In the genomic region with DNA sequence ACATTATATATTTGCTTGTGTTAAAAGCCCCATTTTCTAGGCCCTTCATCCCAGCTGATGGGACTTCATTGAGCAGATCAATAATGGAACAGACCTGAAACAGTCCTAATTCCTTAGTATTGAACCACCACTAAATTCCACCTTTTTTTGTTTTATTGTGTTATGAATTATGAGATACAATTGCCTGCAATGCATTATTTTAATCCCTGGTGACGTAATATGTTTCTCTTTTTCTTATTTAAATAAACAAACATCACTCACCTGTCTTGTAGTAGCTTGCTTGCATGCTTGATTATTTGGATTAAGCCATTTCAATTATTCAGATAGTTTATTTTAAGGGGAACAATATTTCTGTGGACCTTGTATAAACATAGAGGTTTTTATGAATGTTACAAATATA, we compare ENCODE assay signal across 8 cellular contexts. TPM values are rescaled to one million over a fixed set of nuclear protein-coding genes. Genes with fewer than 3 reads are reported as not detected.
"Had no signal": no experiment of that assay in that cellular context is flagged by ENCODE, and none has a peak within 500 bp of the region (broad histone marks: within the 10 kb centered on the region; RNA-seq: fewer than 3 reads in every experiment).

No MANE protein-coding gene starts in this region.

- DNase-seq: GDM1, GF-D8 had no signal

- H3K4me3 ChIP-seq: GM12878 had no signal

- FAIRE-seq: G401.6, GM12878, GM12891, GM12892, GM18507, GM19239 had no signal

- ATAC-seq: GM12878 had no signal

RNA-seq across cellular contexts. Expression of a gene that starts 40.7 kb away (rescaled TPM):
- total RNA-seq: GM12878 had no signal
- polyA plus RNA-seq: GM12878 had no signal
